In genomic region chr3:162168715-162169114, GRCh38 we compare ENCODE assay signal across 20 cellular contexts.
"Had no signal": no experiment of that assay in that cellular context is flagged by ENCODE, and none has a peak within 500 bp of the region (broad histone marks: within the 10 kb centered on the region; RNA-seq: fewer than 3 reads in every experiment).

No MANE protein-coding gene starts in this region.

- DNase-seq: IMR-90, Karpas-422, KG1, MM.1S, NCI-H1092 treated with DMSO at 0.1 percent for 48 hours, NCI-H1436, NCI-H187, NCI-H2029, NCI-H2081 treated with DMSO at 0.1 percent for 48 hours, NCI-H2171 treated with DMSO at 0.1 percent for 48 hours, NCI-H345, NCI-H446 treated with DMSO at 0.1 percent for 48 hours, NCI-H510A treated with DMSO at 0.1 percent for 48 hours, NCI-H526 treated with DMSO at 0.1 percent for 48 hours, NCI-H774, RPMI8226, SHP77, SJCRH30 had no signal

- H3K27me3 ChIP-seq: SJCRH30 had no signal

- H3K4me3 ChIP-seq: SJCRH30 had no signal

- H3K9me3 ChIP-seq: SJCRH30 had no signal

- H3K27ac ChIP-seq: SJCRH30 had no signal

- H3K36me3 ChIP-seq: SJCRH30 had no signal

- H3K4me1 ChIP-seq: SJCRH30 had no signal

- ATAC-seq: HepG2, SK-N-SH treated with all-trans-retinoic acid at 6 μM for 48 hours had no signal
